19 cellular contexts compared by ENCODE assay signal in genomic region chr19:56966225-56966696, GRCh38.
DNase-seq lines count a peak whose midpoint lies in the region; ATAC-seq and TF ChIP-seq lines count a peak whose summit lies in the region.
"Had no signal": no experiment of that assay in that cellular context is flagged by ENCODE, and none has a peak within 500 bp of the region (broad histone marks: within the 10 kb centered on the region; RNA-seq: fewer than 3 reads in every experiment).

No MANE protein-coding gene starts in this region.

- H3K4me3 Mint-ChIP-seq in CD8-positive, alpha-beta T cell = no peak overlapping the region

- no peak for TF ChIP-seq CTCF in CD8-positive, alpha-beta T cell (IDR thresholded peaks at IDR 0.05)

- H3K27me3 ChIP-seq in CD8-positive, alpha-beta T cell (ENCODE audit: insufficient read depth, low read length) = no peaks in the 10 kb centered on the region
- H3K27me3 ChIP-seq: MG63 had no signal

- intact Hi-C loops in CD8-positive, alpha-beta T cell (cut with DNase I, micrococcal nuclease) = no loop called here

- peaks cover 21% of the 10 kb centered on the region for H3K9me3 Mint-ChIP-seq in CD8-positive, alpha-beta T cell

- no peaks in the 10 kb centered on the region for H3K36me3 ChIP-seq in CD8-positive, alpha-beta T cell (ENCODE audit: insufficient read depth, low read length)
- H3K36me3 ChIP-seq: MG63 had no signal

- H3K4me1 ChIP-seq in CD8-positive, alpha-beta T cell (ENCODE audit: insufficient read depth, low read length) = no peaks in the 10 kb centered on the region

- no peaks in the 10 kb centered on the region for H3K9me3 ChIP-seq in CD8-positive, alpha-beta T cell (ENCODE audit: low read length)
- H3K9me3 ChIP-seq: MG63 had no signal

- no peak overlapping the region for H3K27ac Mint-ChIP-seq in CD8-positive, alpha-beta T cell

- no peaks in the 10 kb centered on the region for H3K36me3 Mint-ChIP-seq in CD8-positive, alpha-beta T cell

- H3K4me3 ChIP-seq in CD8-positive, alpha-beta T cell (ENCODE audit: low read depth, low read length) = no peak overlapping the region
- H3K4me3 ChIP-seq: MG63, SK-N-MC had no signal

- DNase-seq in NCI-H748 (lab: John Stamatoyannopoulos, UW; ENCODE audit: unreplicated experiment) (peak; percentile 52), NCI-H748 treated with DMSO at 0.1 percent for 48 hours (lab: John Stamatoyannopoulos, UW) (no peak), NCI-H2227 treated with DMSO at 0.1 percent for 48 hours (lab: John Stamatoyannopoulos, UW) (peak; percentile 99), cerebellum (ENCODE audit: low spot score) (peak; percentile 23), retina (peak; percentile 90), hepatic stellate cell (ENCODE audit: low spot score) (no peak)
- DNase-seq in NK-92 treated with Interleukin-12 subunit alpha and Interleukin-12 subunit beta, amount 100 ng/mL, for 24 hours (lab: John Stamatoyannopoulos, UW) = no peak
- no peak for DNase-seq in CD8-positive, alpha-beta T cell
- DNase-seq: H7, MG63, NCI-H1092, NCI-H1694, NCI-H2107, NCI-H446, NCI-H774 had no signal

- no peak for ATAC-seq in CD8-positive, alpha-beta T cell
- ATAC-seq: Panc1 had no signal

- no peaks in the 10 kb centered on the region for H3K27me3 Mint-ChIP-seq in CD8-positive, alpha-beta T cell (ENCODE audit: low read depth)

- POLR2A ChIA-PET in CD8-positive, alpha-beta T cell (lab: Charles Lee) = no interaction called here

- H3K27ac ChIP-seq in CD8-positive, alpha-beta T cell (ENCODE audit: low read depth, low read length) = no peak overlapping the region
- H3K27ac ChIP-seq: C4-2B, KMS-11, SK-N-MC had no signal

- no peaks in the 10 kb centered on the region for H3K4me1 Mint-ChIP-seq in CD8-positive, alpha-beta T cell (ENCODE audit: low read depth)

- CTCF ChIA-PET in CD8-positive, alpha-beta T cell (lab: Charles Lee) = no interaction called here

Comparison
In these comparisons a context has a peak if more than half of its experiments do, and no peak if none do; other contexts are left out.
1. DNase-seq: peak in NCI-H748 (single experiment), NCI-H2227 treated with DMSO at 0.1 percent for 48 hours (single experiment), cerebellum (single experiment) and retina (single experiment); none in NCI-H748 treated with DMSO at 0.1 percent for 48 hours (single experiment), NK-92 treated with Interleukin-12 subunit alpha and Interleukin-12 subunit beta, amount 100 ng/mL, for 24 hours (single experiment), CD8-positive, alpha-beta T cell (0 of 7) and hepatic stellate cell (single experiment).